ENCODE assay signal across 1 cellular context in the genomic region with DNA sequence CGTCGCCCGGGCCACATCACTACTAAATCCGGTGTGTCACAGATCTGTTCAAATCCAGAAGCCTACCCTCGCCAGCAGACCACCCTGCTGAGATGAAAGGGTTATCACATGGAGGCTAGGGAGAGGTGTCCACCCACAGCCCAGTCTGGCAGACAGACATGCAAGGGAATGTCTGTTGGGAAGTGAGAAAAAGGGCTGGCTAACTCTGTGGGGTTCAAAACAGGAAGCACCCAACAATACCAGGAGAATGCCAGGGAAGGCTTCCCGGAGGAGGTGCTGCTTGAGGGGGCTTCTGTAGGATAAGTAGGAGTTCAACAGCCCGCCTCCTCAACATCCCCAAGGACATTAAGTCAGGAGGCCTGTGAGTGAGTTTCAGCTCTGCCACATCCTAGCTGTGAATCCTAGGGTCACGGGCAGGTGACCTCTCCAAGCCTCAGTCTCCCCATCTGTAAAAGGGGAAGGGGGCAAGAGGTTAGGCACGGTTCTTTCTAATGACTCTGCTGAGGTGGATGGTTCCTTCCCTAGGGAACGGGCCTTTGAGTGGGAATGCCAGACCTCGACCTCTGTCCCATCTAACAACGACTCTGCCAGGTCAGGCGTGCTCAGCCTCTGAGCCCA.
A peak's percentile ranks its signal among the peaks of the same experiment; 100 is the strongest.
TF ChIP-seq lines count a peak whose summit lies in the region.

No MANE protein-coding gene starts in this region.

TF ChIP-seq in H1, 55 proteins besides CTCF, POLR2A, EP300 and RAD21:
- TF ChIP-seq PHF8 (conservative IDR thresholded peaks at IDR 0.05; ENCODE audit: low read depth, low read length), result no peak
- TF ChIP-seq SIN3A (conservative IDR thresholded peaks at IDR 0.05 in 1 of 2, IDR thresholded peaks at IDR 0.05 in 1 of 2; ENCODE audit: low read depth in 1 of 2, low read length in 2 of 2), result no peak
- no peak for TF ChIP-seq SUZ12 (IDR thresholded peaks at IDR 0.05; ENCODE audit: low read length)
- TF ChIP-seq KDM4A (IDR thresholded peaks at IDR 0.05; ENCODE audit: low read depth, low read length, severe bottlenecking), result no peak
- TF ChIP-seq EZH2 (IDR thresholded peaks at IDR 0.05; ENCODE audit: low read depth, low read length, severe bottlenecking), result no peak
- TF ChIP-seq SIX5 (IDR thresholded peaks at IDR 0.05; ENCODE audit: low read depth, low read length), result no peak
- no peak for TF ChIP-seq ATF2 (IDR thresholded peaks at IDR 0.05; ENCODE audit: low read length)
- TF ChIP-seq SAP30 (IDR thresholded peaks at IDR 0.05; ENCODE audit: insufficient read depth, insufficient replicate concordance, low read length), result no peak
- TF ChIP-seq NRF1 (IDR thresholded peaks at IDR 0.05; ENCODE audit: low read depth, low read length), result no peak
- TF ChIP-seq CREB1 (IDR thresholded peaks at IDR 0.05), result no peak
- TF ChIP-seq BCL11A (IDR thresholded peaks at IDR 0.05; ENCODE audit: low read depth in 2 of 2, low read length in 2 of 2), result no peak
- TF ChIP-seq CHD1 (IDR thresholded peaks at IDR 0.05; ENCODE audit: low read depth, low read length), result no peak
- TF ChIP-seq, protein P1, sequence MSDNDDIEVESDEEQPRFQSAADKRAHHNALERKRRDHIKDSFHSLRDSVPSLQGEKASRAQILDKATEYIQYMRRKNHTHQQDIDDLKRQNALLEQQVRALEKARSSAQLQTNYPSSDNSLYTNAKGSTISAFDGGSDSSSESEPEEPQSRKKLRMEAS (IDR thresholded peaks at IDR 0.05), result peak; percentile 24; the same call in 1 of the 2 replicates
- TF ChIP-seq, protein P2, sequence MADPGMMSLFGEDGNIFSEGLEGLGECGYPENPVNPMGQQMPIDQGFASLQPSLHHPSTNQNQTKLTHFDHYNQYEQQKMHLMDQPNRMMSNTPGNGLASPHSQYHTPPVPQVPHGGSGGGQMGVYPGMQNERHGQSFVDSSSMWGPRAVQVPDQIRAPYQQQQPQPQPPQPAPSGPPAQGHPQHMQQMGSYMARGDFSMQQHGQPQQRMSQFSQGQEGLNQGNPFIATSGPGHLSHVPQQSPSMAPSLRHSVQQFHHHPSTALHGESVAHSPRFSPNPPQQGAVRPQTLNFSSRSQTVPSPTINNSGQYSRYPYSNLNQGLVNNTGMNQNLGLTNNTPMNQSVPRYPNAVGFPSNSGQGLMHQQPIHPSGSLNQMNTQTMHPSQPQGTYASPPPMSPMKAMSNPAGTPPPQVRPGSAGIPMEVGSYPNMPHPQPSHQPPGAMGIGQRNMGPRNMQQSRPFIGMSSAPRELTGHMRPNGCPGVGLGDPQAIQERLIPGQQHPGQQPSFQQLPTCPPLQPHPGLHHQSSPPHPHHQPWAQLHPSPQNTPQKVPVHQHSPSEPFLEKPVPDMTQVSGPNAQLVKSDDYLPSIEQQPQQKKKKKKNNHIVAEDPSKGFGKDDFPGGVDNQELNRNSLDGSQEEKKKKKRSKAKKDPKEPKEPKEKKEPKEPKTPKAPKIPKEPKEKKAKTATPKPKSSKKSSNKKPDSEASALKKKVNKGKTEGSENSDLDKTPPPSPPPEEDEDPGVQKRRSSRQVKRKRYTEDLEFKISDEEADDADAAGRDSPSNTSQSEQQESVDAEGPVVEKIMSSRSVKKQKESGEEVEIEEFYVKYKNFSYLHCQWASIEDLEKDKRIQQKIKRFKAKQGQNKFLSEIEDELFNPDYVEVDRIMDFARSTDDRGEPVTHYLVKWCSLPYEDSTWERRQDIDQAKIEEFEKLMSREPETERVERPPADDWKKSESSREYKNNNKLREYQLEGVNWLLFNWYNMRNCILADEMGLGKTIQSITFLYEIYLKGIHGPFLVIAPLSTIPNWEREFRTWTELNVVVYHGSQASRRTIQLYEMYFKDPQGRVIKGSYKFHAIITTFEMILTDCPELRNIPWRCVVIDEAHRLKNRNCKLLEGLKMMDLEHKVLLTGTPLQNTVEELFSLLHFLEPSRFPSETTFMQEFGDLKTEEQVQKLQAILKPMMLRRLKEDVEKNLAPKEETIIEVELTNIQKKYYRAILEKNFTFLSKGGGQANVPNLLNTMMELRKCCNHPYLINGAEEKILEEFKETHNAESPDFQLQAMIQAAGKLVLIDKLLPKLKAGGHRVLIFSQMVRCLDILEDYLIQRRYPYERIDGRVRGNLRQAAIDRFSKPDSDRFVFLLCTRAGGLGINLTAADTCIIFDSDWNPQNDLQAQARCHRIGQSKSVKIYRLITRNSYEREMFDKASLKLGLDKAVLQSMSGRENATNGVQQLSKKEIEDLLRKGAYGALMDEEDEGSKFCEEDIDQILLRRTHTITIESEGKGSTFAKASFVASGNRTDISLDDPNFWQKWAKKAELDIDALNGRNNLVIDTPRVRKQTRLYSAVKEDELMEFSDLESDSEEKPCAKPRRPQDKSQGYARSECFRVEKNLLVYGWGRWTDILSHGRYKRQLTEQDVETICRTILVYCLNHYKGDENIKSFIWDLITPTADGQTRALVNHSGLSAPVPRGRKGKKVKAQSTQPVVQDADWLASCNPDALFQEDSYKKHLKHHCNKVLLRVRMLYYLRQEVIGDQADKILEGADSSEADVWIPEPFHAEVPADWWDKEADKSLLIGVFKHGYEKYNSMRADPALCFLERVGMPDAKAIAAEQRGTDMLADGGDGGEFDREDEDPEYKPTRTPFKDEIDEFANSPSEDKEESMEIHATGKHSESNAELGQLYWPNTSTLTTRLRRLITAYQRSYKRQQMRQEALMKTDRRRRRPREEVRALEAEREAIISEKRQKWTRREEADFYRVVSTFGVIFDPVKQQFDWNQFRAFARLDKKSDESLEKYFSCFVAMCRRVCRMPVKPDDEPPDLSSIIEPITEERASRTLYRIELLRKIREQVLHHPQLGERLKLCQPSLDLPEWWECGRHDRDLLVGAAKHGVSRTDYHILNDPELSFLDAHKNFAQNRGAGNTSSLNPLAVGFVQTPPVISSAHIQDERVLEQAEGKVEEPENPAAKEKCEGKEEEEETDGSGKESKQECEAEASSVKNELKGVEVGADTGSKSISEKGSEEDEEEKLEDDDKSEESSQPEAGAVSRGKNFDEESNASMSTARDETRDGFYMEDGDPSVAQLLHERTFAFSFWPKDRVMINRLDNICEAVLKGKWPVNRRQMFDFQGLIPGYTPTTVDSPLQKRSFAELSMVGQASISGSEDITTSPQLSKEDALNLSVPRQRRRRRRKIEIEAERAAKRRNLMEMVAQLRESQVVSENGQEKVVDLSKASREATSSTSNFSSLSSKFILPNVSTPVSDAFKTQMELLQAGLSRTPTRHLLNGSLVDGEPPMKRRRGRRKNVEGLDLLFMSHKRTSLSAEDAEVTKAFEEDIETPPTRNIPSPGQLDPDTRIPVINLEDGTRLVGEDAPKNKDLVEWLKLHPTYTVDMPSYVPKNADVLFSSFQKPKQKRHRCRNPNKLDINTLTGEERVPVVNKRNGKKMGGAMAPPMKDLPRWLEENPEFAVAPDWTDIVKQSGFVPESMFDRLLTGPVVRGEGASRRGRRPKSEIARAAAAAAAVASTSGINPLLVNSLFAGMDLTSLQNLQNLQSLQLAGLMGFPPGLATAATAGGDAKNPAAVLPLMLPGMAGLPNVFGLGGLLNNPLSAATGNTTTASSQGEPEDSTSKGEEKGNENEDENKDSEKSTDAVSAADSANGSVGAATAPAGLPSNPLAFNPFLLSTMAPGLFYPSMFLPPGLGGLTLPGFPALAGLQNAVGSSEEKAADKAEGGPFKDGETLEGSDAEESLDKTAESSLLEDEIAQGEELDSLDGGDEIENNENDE (IDR thresholded peaks at IDR 0.05; ENCODE audit: insufficient replicate concordance, low read length), result no peak
- TF ChIP-seq KDM1A (IDR thresholded peaks at IDR 0.05; ENCODE audit: borderline replicate concordance, low read length), result peak; percentile 75; the same call in 1 of the 2 replicates
- no peak for TF ChIP-seq JUND (IDR thresholded peaks at IDR 0.05; ENCODE audit: low read length)
- TF ChIP-seq, protein P3, sequence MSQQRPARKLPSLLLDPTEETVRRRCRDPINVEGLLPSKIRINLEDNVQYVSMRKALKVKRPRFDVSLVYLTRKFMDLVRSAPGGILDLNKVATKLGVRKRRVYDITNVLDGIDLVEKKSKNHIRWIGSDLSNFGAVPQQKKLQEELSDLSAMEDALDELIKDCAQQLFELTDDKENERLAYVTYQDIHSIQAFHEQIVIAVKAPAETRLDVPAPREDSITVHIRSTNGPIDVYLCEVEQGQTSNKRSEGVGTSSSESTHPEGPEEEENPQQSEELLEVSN (IDR thresholded peaks at IDR 0.05), result peak; percentile 28; the same call in 1 of the 2 replicates
- TF ChIP-seq, protein P4, sequence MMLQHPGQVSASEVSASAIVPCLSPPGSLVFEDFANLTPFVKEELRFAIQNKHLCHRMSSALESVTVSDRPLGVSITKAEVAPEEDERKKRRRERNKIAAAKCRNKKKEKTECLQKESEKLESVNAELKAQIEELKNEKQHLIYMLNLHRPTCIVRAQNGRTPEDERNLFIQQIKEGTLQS (IDR thresholded peaks at IDR 0.05; ENCODE audit: insufficient read depth, low read depth, low read length), result no peak
